9 cellular contexts compared by ENCODE assay signal in the genomic region with DNA sequence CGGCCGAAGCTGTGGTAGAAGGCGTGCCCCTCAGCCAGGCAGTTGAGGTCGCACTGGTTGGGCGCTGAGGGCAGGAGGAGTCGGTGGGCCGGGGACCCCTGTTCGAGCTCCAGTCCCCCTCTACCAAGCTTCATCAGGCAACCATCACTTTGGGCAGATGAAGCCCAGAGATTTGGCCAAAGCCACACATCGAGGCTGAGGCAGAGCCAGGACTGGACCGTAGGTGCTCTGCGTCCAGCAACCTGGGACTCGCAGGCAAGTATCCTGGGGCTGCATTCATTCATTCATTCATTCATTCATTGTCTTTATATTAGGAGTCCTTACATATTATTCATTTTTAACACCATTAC. TPM values are rescaled to one million over a fixed set of nuclear protein-coding genes. Genes with fewer than 3 reads are reported as not detected.
DNase-seq lines count a peak whose midpoint lies in the region; ATAC-seq, FAIRE-seq and TF ChIP-seq lines count a peak whose summit lies in the region.
"Had no signal": no experiment of that assay in that cellular context is flagged by ENCODE, and none has a peak within 500 bp of the region (broad histone marks: within the 10 kb centered on the region; RNA-seq: fewer than 3 reads in every experiment).

No MANE protein-coding gene starts in this region.

- no peak overlapping the region for H2AFZ ChIP-seq in HepG2 (ENCODE audit: low read length)

- intact Hi-C loops in breast epithelium (cut with DNase I; ENCODE audit: low total_unique reads) (no loop called here), HepG2 (cut with micrococcal nuclease; ENCODE audit: unreplicated experiment) (no loop called here)

- no peak for FAIRE-seq in HepG2 (lab: Jason Lieb, UNC)
- FAIRE-seq: A204.1 had no signal

- ATAC-seq in HepG2 (no peak), omental fat pad (ENCODE audit: low FRiP score) (no peak)

- H3K9ac ChIP-seq in HepG2 (ENCODE audit: insufficient read depth, low read depth, low read length), result no peak overlapping the region

- no peaks in the 10 kb centered on the region for H3K79me2 ChIP-seq in HepG2 (ENCODE audit: insufficient read depth, low read length)

- TF ChIP-seq RAD21 in HepG2 (CRISPR knock-in tag; IDR thresholded peaks at IDR 0.05), result no peak

- peaks cover 23% of the 10 kb centered on the region for H3K27me3 Mint-ChIP-seq in T-helper 2 cell treated with Interferon-gamma antibody and Interleukin-4, amounts not matched to agents 5 μg/mL and 100 μg/mL, for 36 hours (ENCODE audit: low read depth)

- H3K27me3 ChIP-seq in breast epithelium, result peaks cover 3 to 5% of the 10 kb centered on the region in 2 donors
- no peaks in the 10 kb centered on the region for H3K27me3 ChIP-seq in HepG2 (ENCODE audit: control insufficient read depth in 1 of 2, insufficient read depth in 2 of 2, low read length in 2 of 2)
- peaks cover 54% of the 10 kb centered on the region for H3K27me3 ChIP-seq in thymus (ENCODE audit: control insufficient read depth, insufficient read depth)

- CTCF ChIA-PET in HepG2 (lab: Yijun Ruan, JAX; ENCODE audit: low intra/inter-chr PET ratio, low total read pairs), result no interaction called here

- 74% methylated on average over 4 of the region's 12 CpGs for WGBS in HepG2 (ENCODE audit: low lambda C conversion rate)
- WGBS in thymus, result 42% methylated on average over 12 of the region's 12 CpGs

- peak overlapping the region; percentile 32 for H3K4me3 Mint-ChIP-seq in T-helper 2 cell treated with Interferon-gamma antibody and Interleukin-4, amounts not matched to agents 5 μg/mL and 100 μg/mL, for 36 hours

- no peaks in the 10 kb centered on the region for H3K9me3 Mint-ChIP-seq in T-helper 2 cell treated with Interferon-gamma antibody and Interleukin-4, amounts not matched to agents 5 μg/mL and 100 μg/mL, for 36 hours

- H3K36me3 Mint-ChIP-seq in T-helper 2 cell treated with Interferon-gamma antibody and Interleukin-4, amounts not matched to agents 5 μg/mL and 100 μg/mL, for 36 hours (ENCODE audit: low read depth), result no peaks in the 10 kb centered on the region

- H3K4me3 ChIP-seq in breast epithelium (peak overlapping the region in 2 of 3 donors; percentile 53 to 69), HepG2 (replicated peaks in 1 of 3; ENCODE audit: insufficient read depth in 1 of 3, low read depth in 2 of 3, low read length in 3 of 3) (no peak overlapping the region), thymus (ENCODE audit: low read length) (peak overlapping the region; percentile 45)

- BruUV-seq in HepG2 (replicated peaks; lab: Mats Ljungman, UMichigan), result no TSS peak

- H3K36me3 ChIP-seq in breast epithelium (no peaks in the 10 kb centered on the region), HepG2 (replicated peaks in 1 of 2; ENCODE audit: control insufficient read depth in 1 of 2, insufficient read depth in 2 of 2, low read length in 2 of 2) (no peaks in the 10 kb centered on the region), thymus (ENCODE audit: control insufficient read depth, insufficient read depth) (no peaks in the 10 kb centered on the region)

- in situ Hi-C loops in HepG2 (cut with HindIII; ENCODE audit: extremely low pct_ligation_motif_present, low pct_unique_long_range_greater_than_20kb), result no loop called here

- DNase-seq in T-helper 2 cell treated with Interferon-gamma antibody and Interleukin-4, amounts not matched to agents 5 μg/mL and 100 μg/mL, for 36 hours (ENCODE audit: low spot score), result no peak
- DNase-seq in T-helper 2 cell, result no peak
- no peak for DNase-seq in breast epithelium (ENCODE audit: low spot score in 2 of 2)
- DNase-seq in HepG2 (ENCODE audit: low spot score), result no peak
- no peak for DNase-seq in dermis blood vessel endothelial cell
- no peak for DNase-seq in NCI-H2029 (lab: John Stamatoyannopoulos, UW)
- DNase-seq in omental fat pad (ENCODE audit: low spot score), result no peak

- no peak for TF ChIP-seq POLR2A in breast epithelium (IDR thresholded peaks at IDR 0.05)
- TF ChIP-seq POLR2A in HepG2 (IDR thresholded peaks at IDR 0.05; ENCODE audit: insufficient read depth in 1 of 2, low read depth in 2 of 2, low read length in 2 of 2), result no peak

- H3K27ac Mint-ChIP-seq in T-helper 2 cell treated with Interferon-gamma antibody and Interleukin-4, amounts not matched to agents 5 μg/mL and 100 μg/mL, for 36 hours, result no peak overlapping the region

- H3K4me1 ChIP-seq in breast epithelium (peaks cover 0 to 2% of the 10 kb centered on the region in 2 donors), HepG2 (ENCODE audit: insufficient read depth, low read length) (peaks cover 34% of the 10 kb centered on the region), thymus (ENCODE audit: control insufficient read depth, insufficient read depth, low read length) (peaks cover 3% of the 10 kb centered on the region)

- POLR2A ChIA-PET in HepG2 (lab: Yijun Ruan, JAX), result interaction anchor here (2.1 kb wide), 1 partner anchor 16 kb away, joined by 8 read pairs; no protein-coding TSS in a partner anchor

- H3K9me3 ChIP-seq in breast epithelium (peaks cover 0 to 6% of the 10 kb centered on the region in 2 donors), HepG2 (ENCODE audit: low read length) (no peaks in the 10 kb centered on the region), thymus (ENCODE audit: control insufficient read depth) (peaks cover 3% of the 10 kb centered on the region)

- no peak for TF ChIP-seq EP300 in HepG2 (IDR thresholded peaks at IDR 0.05; ENCODE audit: low read depth in 2 of 2, low read length in 2 of 2)
- no peak for TF ChIP-seq EP300 in HepG2 (CRISPR knock-in tag; IDR thresholded peaks at IDR 0.05; ENCODE audit: borderline replicate concordance)

- H3K27ac ChIP-seq in breast epithelium (peak overlapping the region; percentile 91 to 95), HepG2 (ENCODE audit: extremely low read length, insufficient read depth, low read length) (no peak overlapping the region), thymus (ENCODE audit: low read depth) (no peak overlapping the region)

- TF ChIP-seq CTCF in breast epithelium (IDR thresholded peaks at IDR 0.05) (no peak), HepG2 (CRISPR knock-in tag; IDR thresholded peaks at IDR 0.05) (no peak), omental fat pad (IDR thresholded peaks at IDR 0.05) (no peak)

- H4K20me1 ChIP-seq in HepG2 (ENCODE audit: insufficient read depth, low read length), result no peaks in the 10 kb centered on the region

- no peak overlapping the region for H3K4me2 ChIP-seq in HepG2 (ENCODE audit: low read depth, low read length)

- peaks cover 8% of the 10 kb centered on the region for H3K4me1 Mint-ChIP-seq in T-helper 2 cell treated with Interferon-gamma antibody and Interleukin-4, amounts not matched to agents 5 μg/mL and 100 μg/mL, for 36 hours (ENCODE audit: low read depth)

RNA-seq across cellular contexts. Expression of a gene that starts 4.3 kb away (rescaled TPM):
- total RNA-seq in breast epithelium (1 to 10 TPM; 1.3 to 3.5 (median 2.1) TPM), HepG2 (2016; rRNA removed; fragmentation: Illumina TruSeq; extraction: Trizol) (0.24 and 0.60 TPM in 2 replicates), dermis blood vessel endothelial cell (0.19 TPM in 1 of 2 replicates, not detected in the other), omental fat pad (1 to 10 TPM in 2 of 4 donors, under 1 TPM in 2; 0.60 to 4.3 (median 0.89) TPM)
- total RNA-seq in HepG2 (2016; cell fraction: cytosol; rRNA removed; fragmentation: Illumina TruSeq; extraction: Trizol; ENCODE audit: low read depth), result 0.35 and 0.81 TPM in 2 replicates
- 0.25 and 0.41 TPM in 2 replicates for total RNA-seq in HepG2 (2016; cell fraction: insoluble cytoplasmic fraction; rRNA removed; fragmentation: Illumina TruSeq; extraction: Trizol)
- total RNA-seq in HepG2 (2016; cell fraction: membrane; rRNA removed; fragmentation: Illumina TruSeq; extraction: Trizol), result 0.17 and 0.56 TPM in 2 replicates
- 0.41 and 0.78 TPM in 2 replicates for total RNA-seq in HepG2 (2016; cell fraction: nucleus; rRNA removed; fragmentation: Illumina TruSeq; extraction: Trizol)
- polyA plus RNA-seq in HepG2 (2011; rRNA removed) (2.7 and 3.8 TPM in 2 replicates), thymus (0.21 TPM)
- polyA plus RNA-seq in HepG2 (2011; cell fraction: cytosol; rRNA removed), result 1.9 and 2.1 TPM in 2 replicates
- 13.4 and 15.1 TPM in 2 replicates for polyA plus RNA-seq in HepG2 (2011; cell fraction: nucleus; rRNA removed)
- 0.63 and 1.1 TPM in 2 replicates for polyA plus RNA-seq in HepG2 (2012)
- polyA plus RNA-seq in HepG2 (2016; cell fraction: cytosol; fragmentation: Illumina TruSeq; extraction: Trizol; ENCODE audit: low read depth), result 0.43 and 0.55 TPM in 2 replicates
- polyA plus RNA-seq in HepG2 (2016; cell fraction: insoluble cytoplasmic fraction; fragmentation: Illumina TruSeq; extraction: Trizol; ENCODE audit: low read depth), result 0.76 and 0.82 TPM in 2 replicates
- polyA plus RNA-seq in HepG2 (2016; cell fraction: membrane; fragmentation: Illumina TruSeq; extraction: Trizol; ENCODE audit: low read depth), result 0.43 and 0.80 TPM in 2 replicates
- polyA plus RNA-seq in HepG2 (2016; cell fraction: nucleus; fragmentation: Illumina TruSeq; extraction: Trizol; ENCODE audit: insufficient read depth, low read depth), result 2.4 and 2.9 TPM in 2 replicates
- 1.8 and 6.0 TPM in 2 replicates for polyA minus RNA-seq in HepG2 (2011; rRNA and poly(A)+ RNA removed; ENCODE audit: low replicate concordance)
- polyA minus RNA-seq in HepG2 (2011; cell fraction: cytosol; rRNA and poly(A)+ RNA removed), result 0.79 and 1.8 TPM in 2 replicates
- 1.2 and 1.7 TPM in 2 replicates for polyA minus RNA-seq in HepG2 (2011; cell fraction: nucleus; rRNA and poly(A)+ RNA removed)

RNA-seq across cellular contexts. Expression of a gene that starts 15.4 kb away (rescaled TPM):
- total RNA-seq in breast epithelium (under 1 TPM in 2 of 3 donors, not detected in 1; 0.44 to 0.98 TPM), HepG2 (2016; rRNA removed; fragmentation: Illumina TruSeq; extraction: Trizol) (not detected in 2 replicates), dermis blood vessel endothelial cell (not detected in 2 replicates), omental fat pad (not detected)
- not detected in 2 replicates for total RNA-seq in HepG2 (2016; cell fraction: cytosol; rRNA removed; fragmentation: Illumina TruSeq; extraction: Trizol; ENCODE audit: low read depth)
- not detected in 2 replicates for total RNA-seq in HepG2 (2016; cell fraction: insoluble cytoplasmic fraction; rRNA removed; fragmentation: Illumina TruSeq; extraction: Trizol)
- not detected in 2 replicates for total RNA-seq in HepG2 (2016; cell fraction: membrane; rRNA removed; fragmentation: Illumina TruSeq; extraction: Trizol)
- total RNA-seq in HepG2 (2016; cell fraction: nucleus; rRNA removed; fragmentation: Illumina TruSeq; extraction: Trizol), result not detected in 2 replicates
- polyA plus RNA-seq in HepG2 (2011; rRNA removed) (not detected in 2 replicates), thymus (0.25 TPM)
- not detected in 2 replicates for polyA plus RNA-seq in HepG2 (2011; cell fraction: cytosol; rRNA removed)
- polyA plus RNA-seq in HepG2 (2011; cell fraction: nucleus; rRNA removed), result not detected in 2 replicates
- polyA plus RNA-seq in HepG2 (2012), result not detected in 2 replicates
- polyA plus RNA-seq in HepG2 (2016; cell fraction: cytosol; fragmentation: Illumina TruSeq; extraction: Trizol; ENCODE audit: low read depth), result not detected in 2 replicates
- polyA plus RNA-seq in HepG2 (2016; cell fraction: insoluble cytoplasmic fraction; fragmentation: Illumina TruSeq; extraction: Trizol; ENCODE audit: low read depth), result not detected in 2 replicates
- polyA plus RNA-seq in HepG2 (2016; cell fraction: membrane; fragmentation: Illumina TruSeq; extraction: Trizol; ENCODE audit: low read depth), result not detected in 2 replicates
- 0.21 TPM in 1 of 2 replicates, not detected in the other for polyA plus RNA-seq in HepG2 (2016; cell fraction: nucleus; fragmentation: Illumina TruSeq; extraction: Trizol; ENCODE audit: insufficient read depth, low read depth)
- not detected in 2 replicates for polyA minus RNA-seq in HepG2 (2011; rRNA and poly(A)+ RNA removed; ENCODE audit: low replicate concordance)
- polyA minus RNA-seq in HepG2 (2011; cell fraction: cytosol; rRNA and poly(A)+ RNA removed), result not detected in 2 replicates
- not detected in 2 replicates for polyA minus RNA-seq in HepG2 (2011; cell fraction: nucleus; rRNA and poly(A)+ RNA removed)

RNA-seq across cellular contexts. Expression of a gene that starts 17.5 kb away (rescaled TPM):
- total RNA-seq in breast epithelium (10 to 100 TPM in 2 of 3 donors, 1 to 10 TPM in 1; 4.3 to 17.4 (median 11.0) TPM), HepG2 (2016; rRNA removed; fragmentation: Illumina TruSeq; extraction: Trizol) (15.6 and 28.8 TPM in 2 replicates), dermis blood vessel endothelial cell (0.34 and 1.0 TPM in 2 replicates), omental fat pad (1 to 10 TPM; 1.6 to 4.5 (median 2.8) TPM)
- 21.2 and 31.3 TPM in 2 replicates for total RNA-seq in HepG2 (2016; cell fraction: cytosol; rRNA removed; fragmentation: Illumina TruSeq; extraction: Trizol; ENCODE audit: low read depth)
- 13.3 and 31.5 TPM in 2 replicates for total RNA-seq in HepG2 (2016; cell fraction: insoluble cytoplasmic fraction; rRNA removed; fragmentation: Illumina TruSeq; extraction: Trizol)
- total RNA-seq in HepG2 (2016; cell fraction: membrane; rRNA removed; fragmentation: Illumina TruSeq; extraction: Trizol), result 21.8 and 29.6 TPM in 2 replicates
- total RNA-seq in HepG2 (2016; cell fraction: nucleus; rRNA removed; fragmentation: Illumina TruSeq; extraction: Trizol), result 22.0 and 24.7 TPM in 2 replicates
- polyA plus RNA-seq in HepG2 (2011; rRNA removed) (10.0 and 17.3 TPM in 2 replicates), thymus (1.9 TPM)
- polyA plus RNA-seq in HepG2 (2011; cell fraction: cytosol; rRNA removed), result 10.9 and 13.3 TPM in 2 replicates
- polyA plus RNA-seq in HepG2 (2011; cell fraction: nucleus; rRNA removed), result 15.2 and 19.3 TPM in 2 replicates
- polyA plus RNA-seq in HepG2 (2012), result 31.7 and 32.2 TPM in 2 replicates
- 40.3 and 49.6 TPM in 2 replicates for polyA plus RNA-seq in HepG2 (2016; cell fraction: cytosol; fragmentation: Illumina TruSeq; extraction: Trizol; ENCODE audit: low read depth)
- polyA plus RNA-seq in HepG2 (2016; cell fraction: insoluble cytoplasmic fraction; fragmentation: Illumina TruSeq; extraction: Trizol; ENCODE audit: low read depth), result 23.2 and 29.9 TPM in 2 replicates
- polyA plus RNA-seq in HepG2 (2016; cell fraction: membrane; fragmentation: Illumina TruSeq; extraction: Trizol; ENCODE audit: low read depth), result 43.0 and 49.7 TPM in 2 replicates
- 65.9 and 70.0 TPM in 2 replicates for polyA plus RNA-seq in HepG2 (2016; cell fraction: nucleus; fragmentation: Illumina TruSeq; extraction: Trizol; ENCODE audit: insufficient read depth, low read depth)
- polyA minus RNA-seq in HepG2 (2011; rRNA and poly(A)+ RNA removed; ENCODE audit: low replicate concordance), result 7.1 and 14.8 TPM in 2 replicates
- polyA minus RNA-seq in HepG2 (2011; cell fraction: cytosol; rRNA and poly(A)+ RNA removed), result 12.4 and 14.4 TPM in 2 replicates
- 3.5 and 3.6 TPM in 2 replicates for polyA minus RNA-seq in HepG2 (2011; cell fraction: nucleus; rRNA and poly(A)+ RNA removed)

RNA-seq across cellular contexts. Expression of a gene that starts 18.3 kb away (rescaled TPM):
- 1 to 10 TPM; 2.2 to 10.0 (median 5.9) TPM for total RNA-seq in breast epithelium
- 0.52 and 2.0 TPM in 2 replicates for total RNA-seq in HepG2 (2016; rRNA removed; fragmentation: Illumina TruSeq; extraction: Trizol)
- total RNA-seq in HepG2 (2016; cell fraction: cytosol; rRNA removed; fragmentation: Illumina TruSeq; extraction: Trizol; ENCODE audit: low read depth), result 0.91 and 1.2 TPM in 2 replicates
- 1.1 and 1.5 TPM in 2 replicates for total RNA-seq in HepG2 (2016; cell fraction: insoluble cytoplasmic fraction; rRNA removed; fragmentation: Illumina TruSeq; extraction: Trizol)
- 1.5 and 2.0 TPM in 2 replicates for total RNA-seq in HepG2 (2016; cell fraction: membrane; rRNA removed; fragmentation: Illumina TruSeq; extraction: Trizol)
- 1.7 and 3.6 TPM in 2 replicates for total RNA-seq in HepG2 (2016; cell fraction: nucleus; rRNA removed; fragmentation: Illumina TruSeq; extraction: Trizol)
- 2.7 and 3.1 TPM in 2 replicates for polyA plus RNA-seq in HepG2 (2011; rRNA removed)
- polyA plus RNA-seq in HepG2 (2011; cell fraction: cytosol; rRNA removed), result 0.73 and 1.2 TPM in 2 replicates
- 62.7 and 100 TPM in 2 replicates for polyA plus RNA-seq in HepG2 (2011; cell fraction: nucleus; rRNA removed)
- 2.9 and 3.0 TPM in 2 replicates for polyA plus RNA-seq in HepG2 (2012)
- polyA plus RNA-seq in HepG2 (2016; cell fraction: cytosol; fragmentation: Illumina TruSeq; extraction: Trizol; ENCODE audit: low read depth), result 0.60 and 0.88 TPM in 2 replicates
- 0.61 and 1.1 TPM in 2 replicates for polyA plus RNA-seq in HepG2 (2016; cell fraction: insoluble cytoplasmic fraction; fragmentation: Illumina TruSeq; extraction: Trizol; ENCODE audit: low read depth)
- 1.2 TPM in 2 replicates for polyA plus RNA-seq in HepG2 (2016; cell fraction: membrane; fragmentation: Illumina TruSeq; extraction: Trizol; ENCODE audit: low read depth)
- 11.8 and 12.9 TPM in 2 replicates for polyA plus RNA-seq in HepG2 (2016; cell fraction: nucleus; fragmentation: Illumina TruSeq; extraction: Trizol; ENCODE audit: insufficient read depth, low read depth)
- 0.84 and 1.6 TPM in 2 replicates for polyA minus RNA-seq in HepG2 (2011; rRNA and poly(A)+ RNA removed; ENCODE audit: low replicate concordance)
- polyA minus RNA-seq in HepG2 (2011; cell fraction: cytosol; rRNA and poly(A)+ RNA removed), result 0.88 and 1.6 TPM in 2 replicates
- 1.7 and 4.6 TPM in 2 replicates for polyA minus RNA-seq in HepG2 (2011; cell fraction: nucleus; rRNA and poly(A)+ RNA removed)
- polyA plus RNA-seq in thymus, result 11.5 TPM
- total RNA-seq in dermis blood vessel endothelial cell, result 0.68 and 1.1 TPM in 2 replicates
- 1 to 10 TPM; 1.4 to 2.4 (median 2.2) TPM for total RNA-seq in omental fat pad

RNA-seq across cellular contexts. Expression of a gene that starts 29.5 kb away (rescaled TPM):
- total RNA-seq in breast epithelium, result 10 to 100 TPM; 27.7 to 32.8 (median 28.7) TPM
- 32.3 and 32.4 TPM in 2 replicates for total RNA-seq in HepG2 (2016; rRNA removed; fragmentation: Illumina TruSeq; extraction: Trizol)
- 11.9 and 13.3 TPM in 2 replicates for total RNA-seq in HepG2 (2016; cell fraction: cytosol; rRNA removed; fragmentation: Illumina TruSeq; extraction: Trizol; ENCODE audit: low read depth)
- 34.4 and 35.4 TPM in 2 replicates for total RNA-seq in HepG2 (2016; cell fraction: insoluble cytoplasmic fraction; rRNA removed; fragmentation: Illumina TruSeq; extraction: Trizol)
- total RNA-seq in HepG2 (2016; cell fraction: membrane; rRNA removed; fragmentation: Illumina TruSeq; extraction: Trizol), result 33.2 and 36.2 TPM in 2 replicates
- total RNA-seq in HepG2 (2016; cell fraction: nucleus; rRNA removed; fragmentation: Illumina TruSeq; extraction: Trizol), result 15.1 and 17.1 TPM in 2 replicates
- 14.2 and 19.5 TPM in 2 replicates for polyA plus RNA-seq in HepG2 (2011; rRNA removed)
- 18.3 and 24.5 TPM in 2 replicates for polyA plus RNA-seq in HepG2 (2011; cell fraction: cytosol; rRNA removed)
- polyA plus RNA-seq in HepG2 (2011; cell fraction: nucleus; rRNA removed), result 33.5 and 34.3 TPM in 2 replicates
- polyA plus RNA-seq in HepG2 (2012), result 9.6 and 14.8 TPM in 2 replicates
- polyA plus RNA-seq in HepG2 (2016; cell fraction: cytosol; fragmentation: Illumina TruSeq; extraction: Trizol; ENCODE audit: low read depth), result 11.7 and 15.7 TPM in 2 replicates
- 31.7 and 32.0 TPM in 2 replicates for polyA plus RNA-seq in HepG2 (2016; cell fraction: insoluble cytoplasmic fraction; fragmentation: Illumina TruSeq; extraction: Trizol; ENCODE audit: low read depth)
- 25.3 and 26.3 TPM in 2 replicates for polyA plus RNA-seq in HepG2 (2016; cell fraction: membrane; fragmentation: Illumina TruSeq; extraction: Trizol; ENCODE audit: low read depth)
- polyA plus RNA-seq in HepG2 (2016; cell fraction: nucleus; fragmentation: Illumina TruSeq; extraction: Trizol; ENCODE audit: insufficient read depth, low read depth), result 30.3 and 33.5 TPM in 2 replicates
- polyA minus RNA-seq in HepG2 (2011; rRNA and poly(A)+ RNA removed; ENCODE audit: low replicate concordance), result 15.8 and 20.8 TPM in 2 replicates
- 8.7 and 9.4 TPM in 2 replicates for polyA minus RNA-seq in HepG2 (2011; cell fraction: cytosol; rRNA and poly(A)+ RNA removed)
- 13.3 and 13.6 TPM in 2 replicates for polyA minus RNA-seq in HepG2 (2011; cell fraction: nucleus; rRNA and poly(A)+ RNA removed)
- polyA plus RNA-seq in thymus, result 38.1 TPM
- 22.0 and 28.1 TPM in 2 replicates for total RNA-seq in dermis blood vessel endothelial cell
- total RNA-seq in omental fat pad, result 10 to 100 TPM; 17.6 to 26.2 (median 20.6) TPM

Comparison
In these comparisons a context has a peak if more than half of its experiments do, and no peak if none do; other contexts are left out.
1. H3K27ac ChIP-seq: peak in breast epithelium (2 of 2); none in HepG2 (single experiment) and thymus (single experiment).
2. H3K4me3 ChIP-seq: peak in breast epithelium (2 of 3) and thymus (single experiment); none in HepG2 (0 of 3).